Comparison of ENCODE assay signal across 26 cellular contexts in the genomic region with DNA sequence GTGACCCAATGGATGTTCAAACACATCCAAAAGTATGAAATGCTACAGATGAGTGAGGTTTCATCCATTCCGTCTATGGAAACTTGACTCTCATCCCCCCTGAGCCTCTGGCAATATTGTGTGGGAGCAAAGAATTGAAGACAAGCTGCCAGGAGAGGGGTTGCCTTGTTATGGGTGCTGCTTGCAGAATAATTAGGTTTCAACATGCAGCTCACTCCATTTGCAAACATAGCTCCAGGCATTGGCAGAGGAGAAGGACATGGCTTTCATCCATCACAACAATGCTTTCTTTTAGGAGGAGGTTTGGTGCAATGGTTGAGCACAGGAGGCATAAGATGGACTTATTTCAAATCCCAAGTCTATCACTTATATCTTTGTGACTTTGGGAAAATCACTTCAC.
"Had no signal": no experiment of that assay in that cellular context is flagged by ENCODE, and none has a peak within 500 bp of the region (broad histone marks: within the 10 kb centered on the region; RNA-seq: fewer than 3 reads in every experiment).

No MANE protein-coding gene starts in this region.

- H3K27me3 ChIP-seq: brain microvascular endothelial cell, dorsolateral prefrontal cortex, gastrocnemius medialis had no signal

- H3K4me1 ChIP-seq: gastrocnemius medialis had no signal

- H3K36me3 Mint-ChIP-seq: activated naive CD8-positive, alpha-beta T cell had no signal

- H3K9me3 Mint-ChIP-seq: dendritic cell treated with granulocyte-macrophage colony-stimulating factor and Interleukin-4, amounts not matched to agents 40 ng/mL and 50 ng/mL, for 4 days; endodermal cell had no signal

- ATAC-seq: activated T-cell treated with anti-CD3 and anti-CD28 coated beads, Interleukin-2, amount 50 U/mL, for 72 hours; esophagus mucosa; gastrocnemius medialis; heart right ventricle had no signal

- H3K4me1 Mint-ChIP-seq: activated CD4-positive, alpha-beta memory T cell treated with anti-CD3 and anti-CD28 coated beads, Interleukin-2, amount 10 ng/mL, durations not matched to agents 7 days and 5 days; activated CD4-positive, alpha-beta T cell treated with anti-CD3 and anti-CD28 coated beads, Interleukin-2, amount 10 ng/mL, durations not matched to agents 7 days and 5 days; central memory CD8-positive, alpha-beta T cell; endodermal cell had no signal

- H3K27ac Mint-ChIP-seq: activated CD4-positive, alpha-beta memory T cell treated with anti-CD3 and anti-CD28 coated beads, Interleukin-2, amount 10 ng/mL, durations not matched to agents 7 days and 5 days; activated CD4-positive, alpha-beta T cell treated with anti-CD3 and anti-CD28 coated beads, Interleukin-2, amount 10 ng/mL, durations not matched to agents 7 days and 5 days; activated naive CD8-positive, alpha-beta T cell; activated T-cell treated with anti-CD3 and anti-CD28 coated beads, Interleukin-2, amount 50 U/mL, for 24 hours; activated T-cell treated with anti-CD3 and anti-CD28 coated beads, Interleukin-2, amount 50 U/mL, for 72 hours; dendritic cell treated with granulocyte-macrophage colony-stimulating factor and Interleukin-4, amounts not matched to agents 40 ng/mL and 50 ng/mL, for 4 days; endodermal cell had no signal

- DNase-seq: activated CD4-positive, alpha-beta memory T cell treated with anti-CD3 and anti-CD28 coated beads, Interleukin-2, amount 10 ng/mL, durations not matched to agents 7 days and 5 days; activated CD4-positive, alpha-beta T cell treated with anti-CD3 and anti-CD28 coated beads for 1 hour; activated CD4-positive, alpha-beta T cell treated with anti-CD3 and anti-CD28 coated beads for 4 hours; activated CD4-positive, alpha-beta T cell treated with anti-CD3 and anti-CD28 coated beads, Interleukin-2, amount 10 ng/mL, durations not matched to agents 7 days and 5 days; activated CD4-positive, alpha-beta T cell treated with anti-CD3 and anti-CD28 coated beads, Interleukin-2, amount 50 U/mL, for 4 hours; activated CD8-positive, alpha-beta memory T cell treated with anti-CD3 and anti-CD28 coated beads, Interleukin-2, amount 50 U/mL, for 48 hours; activated gamma-delta T cell; activated naive CD4-positive, alpha-beta T cell treated with anti-CD3 and anti-CD28 coated beads, Interleukin-2, amount 50 U/mL, for 16 hours; activated naive CD4-positive, alpha-beta T cell treated with Interleukin-2 at 50 U/mL for 16 hours; activated T-cell treated with anti-CD3 and anti-CD28 coated beads for 4 hours; activated T-cell treated with anti-CD3 and anti-CD28 coated beads, Interleukin-2, amount 50 U/mL, for 24 hours; activated T-cell treated with anti-CD3 and anti-CD28 coated beads, Interleukin-2, amount 50 U/mL, for 72 hours; amniotic stem cell; brain microvascular endothelial cell; dorsolateral prefrontal cortex; effector memory CD4-positive, alpha-beta T cell; endodermal cell; foreskin fibroblast; gastrocnemius medialis; heart right ventricle; T-helper 2 cell had no signal

- H3K27ac ChIP-seq: brain microvascular endothelial cell, coronary artery, dorsolateral prefrontal cortex, gastrocnemius medialis, heart right ventricle had no signal

- H3K27me3 Mint-ChIP-seq: activated CD4-positive, alpha-beta memory T cell treated with anti-CD3 and anti-CD28 coated beads, Interleukin-2, amount 10 ng/mL, durations not matched to agents 7 days and 5 days; activated CD4-positive, alpha-beta T cell treated with anti-CD3 and anti-CD28 coated beads, Interleukin-2, amount 10 ng/mL, durations not matched to agents 7 days and 5 days; activated T-cell treated with anti-CD3 and anti-CD28 coated beads, Interleukin-2, amount 50 U/mL, for 24 hours; central memory CD8-positive, alpha-beta T cell; dendritic cell treated with granulocyte-macrophage colony-stimulating factor and Interleukin-4, amounts not matched to agents 40 ng/mL and 50 ng/mL, for 4 days had no signal

- H3K9me3 ChIP-seq: gastrocnemius medialis had no signal

- H3K36me3 ChIP-seq: brain microvascular endothelial cell, gastrocnemius medialis, heart right ventricle had no signal

- H3K4me3 ChIP-seq: coronary artery, dorsolateral prefrontal cortex, gastrocnemius medialis, heart right ventricle had no signal

- H3K4me3 Mint-ChIP-seq: activated CD4-positive, alpha-beta memory T cell treated with anti-CD3 and anti-CD28 coated beads, Interleukin-2, amount 10 ng/mL, durations not matched to agents 7 days and 5 days; activated CD4-positive, alpha-beta T cell treated with anti-CD3 and anti-CD28 coated beads, Interleukin-2, amount 10 ng/mL, durations not matched to agents 7 days and 5 days; activated naive CD8-positive, alpha-beta T cell; activated T-cell treated with anti-CD3 and anti-CD28 coated beads, Interleukin-2, amount 50 U/mL, for 24 hours; activated T-cell treated with anti-CD3 and anti-CD28 coated beads, Interleukin-2, amount 50 U/mL, for 72 hours; central memory CD8-positive, alpha-beta T cell; dendritic cell treated with granulocyte-macrophage colony-stimulating factor and Interleukin-4, amounts not matched to agents 40 ng/mL and 50 ng/mL, for 4 days; endodermal cell had no signal
